ENCODE assay signal across 12 cellular contexts in the genomic region with DNA sequence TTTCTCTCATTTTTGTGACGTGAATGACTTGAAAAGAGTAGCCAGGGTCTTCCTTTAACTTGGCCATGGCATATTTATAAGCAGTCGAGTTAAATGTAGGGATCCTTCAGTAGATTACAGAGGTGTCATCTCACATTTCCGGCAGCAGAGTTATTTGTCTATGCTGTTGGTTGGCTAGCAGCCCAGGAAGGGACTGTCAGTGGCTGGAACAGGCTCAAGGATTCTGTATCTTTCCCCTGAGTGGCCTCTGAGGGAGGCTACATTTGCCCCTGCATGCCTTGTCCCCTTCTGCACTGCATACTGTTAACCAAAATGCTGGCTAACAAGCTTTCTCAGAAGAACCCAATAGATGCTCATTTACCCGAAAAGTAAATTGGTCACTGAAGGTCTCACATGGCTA.
DNase-seq lines count a peak whose midpoint lies in the region; ATAC-seq and TF ChIP-seq lines count a peak whose summit lies in the region.
"Had no signal": no experiment of that assay in that cellular context is flagged by ENCODE, and none has a peak within 500 bp of the region (broad histone marks: within the 10 kb centered on the region; RNA-seq: fewer than 3 reads in every experiment).

No MANE protein-coding gene starts in this region.

- H3K4me1 ChIP-seq in GM23248 (ENCODE audit: insufficient read depth) (no peaks in the 10 kb centered on the region), fibroblast of lung (ENCODE audit: control insufficient read depth, extremely low read depth, insufficient read depth, low read length) (no peaks in the 10 kb centered on the region)

- ATAC-seq in HG03439 (IDR thresholded peaks at IDR 0.05; ENCODE audit: unreplicated experiment): no peak
- ATAC-seq: activated T-cell treated with anti-CD3 and anti-CD28 coated beads, Interleukin-2, amount 50 U/mL, for 4 hours had no signal

- H3K27me3 ChIP-seq in GM23248 (replicated peaks; ENCODE audit: insufficient read depth): no peaks in the 10 kb centered on the region
- H3K27me3 ChIP-seq in fibroblast of lung (ENCODE audit: control insufficient read depth, insufficient read depth, low read length): no peaks in the 10 kb centered on the region
- H3K27me3 ChIP-seq: MG63 had no signal

- H3K9ac ChIP-seq in GM23248: no peak overlapping the region
- no peak overlapping the region for H3K9ac ChIP-seq in fibroblast of lung (ENCODE audit: insufficient read depth, low read length)

- H3K9me2 ChIP-seq in GM23248 (ENCODE audit: insufficient read depth): no peaks in the 10 kb centered on the region

- H3K27ac Mint-ChIP-seq in activated T-helper 2 cell treated with anti-CD3 and anti-CD28 coated beads, Interferon-gamma antibody, Interleukin-2, Interleukin-4, amounts not matched to agents 10 μg/mL and 5 μg/mL and 100 μg/mL, durations not matched to agents 14 hours and 24 hours and 36 hours: no peak overlapping the region
- H3K27ac Mint-ChIP-seq: CD14-positive monocyte had no signal

- no peaks in the 10 kb centered on the region for H4K20me1 ChIP-seq in GM23248 (ENCODE audit: insufficient read depth)
- H4K20me1 ChIP-seq in fibroblast of lung (ENCODE audit: control insufficient read depth, extremely low read depth, insufficient read depth, low read length): no peaks in the 10 kb centered on the region

- no peaks in the 10 kb centered on the region for H3K79me2 ChIP-seq in GM23248 (ENCODE audit: insufficient read depth)
- H3K79me2 ChIP-seq in fibroblast of lung (ENCODE audit: control insufficient read depth, insufficient read depth, low read length): no peaks in the 10 kb centered on the region

- no peak overlapping the region for H3K4me3 ChIP-seq in GM23248
- H3K4me3 ChIP-seq in fibroblast of lung (replicated peaks in 1 of 4; ENCODE audit: control extremely low read depth in 1 of 4, insufficient read depth in 1 of 4, low read depth in 3 of 4, low read length in 4 of 4): no peak overlapping the region
- H3K4me3 ChIP-seq: MG63 had no signal

- H2AFZ ChIP-seq in GM23248: no peak overlapping the region
- H2AFZ ChIP-seq in fibroblast of lung (ENCODE audit: low read length): no peak overlapping the region

- in situ Hi-C loops in GM23248 (cut with MboI): no loop called here

- H3K4me1 Mint-ChIP-seq in activated T-helper 2 cell treated with anti-CD3 and anti-CD28 coated beads, Interferon-gamma antibody, Interleukin-2, Interleukin-4, amounts not matched to agents 10 μg/mL and 5 μg/mL and 100 μg/mL, durations not matched to agents 14 hours and 24 hours and 36 hours (ENCODE audit: low read depth): no peaks in the 10 kb centered on the region
- H3K4me1 Mint-ChIP-seq: CD14-positive monocyte had no signal

- no peaks in the 10 kb centered on the region for H3K27me3 Mint-ChIP-seq in activated T-helper 2 cell treated with anti-CD3 and anti-CD28 coated beads, Interferon-gamma antibody, Interleukin-2, Interleukin-4, amounts not matched to agents 10 μg/mL and 5 μg/mL and 100 μg/mL, durations not matched to agents 14 hours and 24 hours and 36 hours (ENCODE audit: low read depth)

- H3K4me3 Mint-ChIP-seq in activated T-helper 2 cell treated with anti-CD3 and anti-CD28 coated beads, Interferon-gamma antibody, Interleukin-2, Interleukin-4, amounts not matched to agents 10 μg/mL and 5 μg/mL and 100 μg/mL, durations not matched to agents 14 hours and 24 hours and 36 hours (ENCODE audit: low read depth): no peak overlapping the region
- H3K4me3 Mint-ChIP-seq: activated T-cell treated with anti-CD3 and anti-CD28 coated beads, Interleukin-2, amount 50 U/mL, for 4 hours; CD14-positive monocyte had no signal

- no peaks in the 10 kb centered on the region for H3F3A ChIP-seq in GM23248 (ENCODE audit: insufficient read depth)

- intact Hi-C loops in activated T-helper 2 cell treated with anti-CD3 and anti-CD28 coated beads, Interferon-gamma antibody, Interleukin-2, Interleukin-4, amounts not matched to agents 10 μg/mL and 5 μg/mL and 100 μg/mL, durations not matched to agents 14 hours and 24 hours and 36 hours (cut with micrococcal nuclease): no loop called here

- H3K4me2 ChIP-seq in GM23248 (ENCODE audit: unreplicated experiment): no peak overlapping the region
- no peak overlapping the region for H3K4me2 ChIP-seq in fibroblast of lung (ENCODE audit: extremely low read depth, insufficient read depth, low read length)

- H3K27ac ChIP-seq in GM23248 (no peak overlapping the region), fibroblast of lung (ENCODE audit: insufficient read depth, low read length) (no peak overlapping the region)

- no peak for TF ChIP-seq CTCF in fibroblast of lung (conservative IDR thresholded peaks at IDR 0.05 in 1 of 2, IDR thresholded peaks at IDR 0.05 in 1 of 2; ENCODE audit: low read depth in 1 of 2, low read length in 2 of 2)

- H3K36me3 ChIP-seq in GM23248 (ENCODE audit: low read depth) (no peaks in the 10 kb centered on the region), fibroblast of lung (ENCODE audit: control insufficient read depth, insufficient read depth, low read length) (no peaks in the 10 kb centered on the region)
- H3K36me3 ChIP-seq: MG63 had no signal

- H3K9me3 ChIP-seq in GM23248 (ENCODE audit: low read depth): no peaks in the 10 kb centered on the region
- H3K9me3 ChIP-seq in fibroblast of lung (ENCODE audit: control insufficient read depth, insufficient read depth, low read depth, low read length): no peaks in the 10 kb centered on the region
- H3K9me3 ChIP-seq: MG63 had no signal

- H3K36me3 Mint-ChIP-seq in activated T-helper 2 cell treated with anti-CD3 and anti-CD28 coated beads, Interferon-gamma antibody, Interleukin-2, Interleukin-4, amounts not matched to agents 10 μg/mL and 5 μg/mL and 100 μg/mL, durations not matched to agents 14 hours and 24 hours and 36 hours (ENCODE audit: low read depth): no peaks in the 10 kb centered on the region
- H3K36me3 Mint-ChIP-seq: CD14-positive monocyte had no signal

- DNase-seq in GM23248 (peak; percentile 10), NCI-H446 (lab: John Stamatoyannopoulos, UW) (peak; percentile 31 to 70), fibroblast of lung (ENCODE audit: low read depth in 2 of 2) (peak; percentile 23 to 64), myocyte (ENCODE audit: low read depth) (peak; percentile 55), SK-N-DZ (ENCODE audit: low spot score) (no peak)
- no peak for DNase-seq in activated T-helper 2 cell treated with anti-CD3 and anti-CD28 coated beads, Interferon-gamma antibody, Interleukin-2, Interleukin-4, amounts not matched to agents 10 μg/mL and 5 μg/mL and 100 μg/mL, durations not matched to agents 14 hours and 24 hours and 36 hours (ENCODE audit: low spot score)
- DNase-seq: activated T-cell treated with anti-CD3 and anti-CD28 coated beads, Interleukin-2, amount 50 U/mL, for 4 hours; glutamatergic neuron; MG63; SIG-M5 had no signal

- 73 to 77% methylated on average over 4 of the region's 4 CpGs for WGBS in GM23248 (ENCODE audit: low coverage in 1 of 2, low lambda C conversion rate in 2 of 2, missing lambda C conversion rate in 2 of 2), 2 experiments

- H3K9me3 Mint-ChIP-seq in activated T-helper 2 cell treated with anti-CD3 and anti-CD28 coated beads, Interferon-gamma antibody, Interleukin-2, Interleukin-4, amounts not matched to agents 10 μg/mL and 5 μg/mL and 100 μg/mL, durations not matched to agents 14 hours and 24 hours and 36 hours: no peaks in the 10 kb centered on the region
- H3K9me3 Mint-ChIP-seq: activated T-cell treated with anti-CD3 and anti-CD28 coated beads, Interleukin-2, amount 50 U/mL, for 4 hours; CD14-positive monocyte had no signal

Comparison
In these comparisons a context has a peak if more than half of its experiments do, and no peak if none do; other contexts are left out.
1. DNase-seq: peak in GM23248 (single experiment), NCI-H446 (2 of 2), fibroblast of lung (2 of 2) and myocyte (single experiment); none in activated T-helper 2 cell treated with anti-CD3 and anti-CD28 coated beads, Interferon-gamma antibody, Interleukin-2, Interleukin-4, amounts not matched to agents 10 μg/mL and 5 μg/mL and 100 μg/mL, durations not matched to agents 14 hours and 24 hours and 36 hours (single experiment) and SK-N-DZ (single experiment).